Comparison of ENCODE assay signal across 8 cellular contexts in the genomic region with DNA sequence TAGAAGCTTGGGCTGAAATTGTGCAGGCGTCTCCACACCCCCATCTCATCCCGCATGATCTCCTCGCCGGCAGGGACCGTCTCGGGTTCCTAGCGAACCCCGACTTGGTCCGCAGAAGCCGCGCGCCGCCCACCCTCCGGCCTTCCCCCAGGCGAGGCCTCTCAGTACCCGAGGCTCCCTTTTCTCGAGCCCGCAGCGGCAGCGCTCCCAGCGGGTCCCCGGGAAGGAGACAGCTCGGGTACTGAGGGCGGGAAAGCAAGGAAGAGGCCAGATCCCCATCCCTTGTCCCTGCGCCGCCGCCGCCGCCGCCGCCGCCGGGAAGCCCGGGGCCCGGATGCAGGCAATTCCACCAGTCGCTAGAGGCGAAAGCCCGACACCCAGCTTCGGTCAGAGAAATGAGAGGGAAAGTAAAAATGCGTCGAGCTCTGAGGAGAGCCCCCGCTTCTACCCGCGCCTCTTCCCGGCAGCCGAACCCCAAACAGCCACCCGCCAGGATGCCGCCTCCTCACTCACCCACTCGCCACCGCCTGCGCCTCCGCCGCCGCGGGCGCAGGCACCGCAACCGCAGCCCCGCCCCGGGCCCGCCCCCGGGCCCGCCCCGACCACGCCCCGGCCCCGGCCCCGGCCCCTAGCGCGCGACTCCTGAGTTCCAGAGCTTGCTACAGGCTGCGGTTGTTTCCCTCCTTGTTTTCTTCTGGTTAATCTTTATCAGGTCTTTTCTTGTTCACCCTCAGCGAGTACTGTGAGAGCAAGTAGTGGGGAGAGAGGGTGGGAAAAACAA. TPM values are rescaled to one million over a fixed set of nuclear protein-coding genes. Genes with fewer than 3 reads are reported as not detected.
A peak's percentile ranks its signal among the peaks of the same experiment; 100 is the strongest.
DNase-seq lines count a peak whose midpoint lies in the region; ATAC-seq and TF ChIP-seq lines count a peak whose summit lies in the region.

A gene with protein sequence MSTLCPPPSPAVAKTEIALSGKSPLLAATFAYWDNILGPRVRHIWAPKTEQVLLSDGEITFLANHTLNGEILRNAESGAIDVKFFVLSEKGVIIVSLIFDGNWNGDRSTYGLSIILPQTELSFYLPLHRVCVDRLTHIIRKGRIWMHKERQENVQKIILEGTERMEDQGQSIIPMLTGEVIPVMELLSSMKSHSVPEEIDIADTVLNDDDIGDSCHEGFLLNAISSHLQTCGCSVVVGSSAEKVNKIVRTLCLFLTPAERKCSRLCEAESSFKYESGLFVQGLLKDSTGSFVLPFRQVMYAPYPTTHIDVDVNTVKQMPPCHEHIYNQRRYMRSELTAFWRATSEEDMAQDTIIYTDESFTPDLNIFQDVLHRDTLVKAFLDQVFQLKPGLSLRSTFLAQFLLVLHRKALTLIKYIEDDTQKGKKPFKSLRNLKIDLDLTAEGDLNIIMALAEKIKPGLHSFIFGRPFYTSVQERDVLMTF (minus strand): TSS at position 564 of the 781 bp plus-strand sequence. CDS start 6,361 bp downstream, outside the sequence.

- peak; percentile 74 for ATAC-seq in HG02588 (IDR thresholded peaks at IDR 0.05; ENCODE audit: unreplicated experiment)

- peak; percentile 35 for DNase-seq in NCI-H510A (lab: John Stamatoyannopoulos, UW)
- DNase-seq in NCI-H510A treated with DMSO at 0.1 percent for 48 hours (lab: John Stamatoyannopoulos, UW): no peak
- DNase-seq in NCI-H1105 treated with DMSO at 0.1 percent for 48 hours (lab: John Stamatoyannopoulos, UW): peak; percentile 87
- peak; percentile 86 for DNase-seq in activated CD4-positive, alpha-beta T cell treated with anti-CD3 and anti-CD28 coated beads, Interleukin-2, amount 50 U/mL, for 1 hour
- DNase-seq in dorsolateral prefrontal cortex: peak; percentile 48 to 91 (median 73)
- DNase-seq in stimulated activated CD8-positive, alpha-beta memory T cell treated with anti-CD3 and anti-CD28 coated beads, Interleukin-15, amount 100 ng/mL, for 48 hours (ENCODE audit: low read depth in 2 of 2): peak; percentile 75 to 82

- peak in 7 of 56 donors; percentile 0 to 21 (median 11) for TF ChIP-seq CTCF in dorsolateral prefrontal cortex (IDR thresholded peaks at IDR 0.05 in 54 of 56, conservative IDR thresholded peaks at IDR 0.05 in 2 of 56; ENCODE audit: low read depth in 1 of 56, partially characterized antibody in 56 of 56)

- H3K9me3 ChIP-seq in mesodermal cell (ENCODE audit: control insufficient read depth, low read length): no peaks in the 10 kb centered on the region

- H3K4me1 ChIP-seq in mesodermal cell (ENCODE audit: control insufficient read depth, insufficient read depth, low read length, poor library complexity, severe bottlenecking): peaks cover 4% of the 10 kb centered on the region

- no peaks in the 10 kb centered on the region for H3K36me3 ChIP-seq in mesodermal cell (ENCODE audit: control insufficient read depth, insufficient read depth, low read length)

- no peaks in the 10 kb centered on the region for H3K27me3 ChIP-seq in dorsolateral prefrontal cortex

- peak within 1 kb of the TSS; percentile 60 to 97 (median 87) for H3K4me3 ChIP-seq in dorsolateral prefrontal cortex
- H3K4me3 ChIP-seq in mesodermal cell (ENCODE audit: extremely low read depth, insufficient read depth, low read length, poor library complexity, severe bottlenecking): peak within 1 kb of the TSS; percentile 60

- intact Hi-C loops in dorsolateral prefrontal cortex (cut with DNase I): loop anchor here in 1 of 2 donors (5.0 kb wide), 1 partner anchor 1639 kb away; the partner anchor contains the start of gene LINGO2

- WGBS in mesodermal cell (ENCODE audit: insufficient coverage in 2 of 2), 2 experiments: 0 to 1% methylated on average over 21 to 25 of the region's 73 CpGs

- H3K27ac ChIP-seq in dorsolateral prefrontal cortex (peak within 1 kb of the TSS; percentile 86 to 100 (median 98)), mesodermal cell (ENCODE audit: low read depth, low read length, severe bottlenecking) (peak within 1 kb of the TSS; percentile 97)

RNA-seq across cellular contexts. Expression of the gene that starts here (rescaled TPM):
- 10 to 100 TPM; 18.9 to 58.1 (median 42.0) TPM for total RNA-seq in dorsolateral prefrontal cortex
- 18.1 TPM for polyA plus RNA-seq in mesodermal cell (2013, experiment 1 of 2)
- polyA plus RNA-seq in mesodermal cell (2013, experiment 2 of 2): 19.5 TPM
